1 cellular context compared by ENCODE assay signal in genomic region chr6:26198626-26199056, GRCh38.
TF ChIP-seq lines count a peak whose summit lies in the region.

No MANE protein-coding gene starts in this region.

TF ChIP-seq in K562, 482 proteins besides CTCF, POLR2A, EP300 and RAD21 (continued from another document and continues in another):
- no peak for TF ChIP-seq ZMIZ1 (IDR thresholded peaks at IDR 0.05; ENCODE audit: low read depth in 2 of 2, low read length in 2 of 2)
- TF ChIP-seq, protein P1, sequence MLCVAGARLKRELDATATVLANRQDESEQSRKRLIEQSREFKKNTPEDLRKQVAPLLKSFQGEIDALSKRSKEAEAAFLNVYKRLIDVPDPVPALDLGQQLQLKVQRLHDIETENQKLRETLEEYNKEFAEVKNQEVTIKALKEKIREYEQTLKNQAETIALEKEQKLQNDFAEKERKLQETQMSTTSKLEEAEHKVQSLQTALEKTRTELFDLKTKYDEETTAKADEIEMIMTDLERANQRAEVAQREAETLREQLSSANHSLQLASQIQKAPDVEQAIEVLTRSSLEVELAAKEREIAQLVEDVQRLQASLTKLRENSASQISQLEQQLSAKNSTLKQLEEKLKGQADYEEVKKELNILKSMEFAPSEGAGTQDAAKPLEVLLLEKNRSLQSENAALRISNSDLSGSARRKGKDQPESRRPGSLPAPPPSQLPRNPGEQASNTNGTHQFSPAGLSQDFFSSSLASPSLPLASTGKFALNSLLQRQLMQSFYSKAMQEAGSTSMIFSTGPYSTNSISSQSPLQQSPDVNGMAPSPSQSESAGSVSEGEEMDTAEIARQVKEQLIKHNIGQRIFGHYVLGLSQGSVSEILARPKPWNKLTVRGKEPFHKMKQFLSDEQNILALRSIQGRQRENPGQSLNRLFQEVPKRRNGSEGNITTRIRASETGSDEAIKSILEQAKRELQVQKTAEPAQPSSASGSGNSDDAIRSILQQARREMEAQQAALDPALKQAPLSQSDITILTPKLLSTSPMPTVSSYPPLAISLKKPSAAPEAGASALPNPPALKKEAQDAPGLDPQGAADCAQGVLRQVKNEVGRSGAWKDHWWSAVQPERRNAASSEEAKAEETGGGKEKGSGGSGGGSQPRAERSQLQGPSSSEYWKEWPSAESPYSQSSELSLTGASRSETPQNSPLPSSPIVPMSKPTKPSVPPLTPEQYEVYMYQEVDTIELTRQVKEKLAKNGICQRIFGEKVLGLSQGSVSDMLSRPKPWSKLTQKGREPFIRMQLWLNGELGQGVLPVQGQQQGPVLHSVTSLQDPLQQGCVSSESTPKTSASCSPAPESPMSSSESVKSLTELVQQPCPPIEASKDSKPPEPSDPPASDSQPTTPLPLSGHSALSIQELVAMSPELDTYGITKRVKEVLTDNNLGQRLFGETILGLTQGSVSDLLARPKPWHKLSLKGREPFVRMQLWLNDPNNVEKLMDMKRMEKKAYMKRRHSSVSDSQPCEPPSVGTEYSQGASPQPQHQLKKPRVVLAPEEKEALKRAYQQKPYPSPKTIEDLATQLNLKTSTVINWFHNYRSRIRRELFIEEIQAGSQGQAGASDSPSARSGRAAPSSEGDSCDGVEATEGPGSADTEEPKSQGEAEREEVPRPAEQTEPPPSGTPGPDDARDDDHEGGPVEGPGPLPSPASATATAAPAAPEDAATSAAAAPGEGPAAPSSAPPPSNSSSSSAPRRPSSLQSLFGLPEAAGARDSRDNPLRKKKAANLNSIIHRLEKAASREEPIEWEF (CRISPR knock-in tag; IDR thresholded peaks at IDR 0.05) = no peak
- TF ChIP-seq ZSCAN29 (IDR thresholded peaks at IDR 0.05) = no peak
- TF ChIP-seq ZBTB11 (CRISPR knock-in tag; IDR thresholded peaks at IDR 0.05) = no peak
- peak; percentile 86; the same call in 1 of the 2 replicates for TF ChIP-seq TGIF2 (CRISPR knock-in tag; IDR thresholded peaks at IDR 0.05)
- TF ChIP-seq ZNF197 (CRISPR knock-in tag; IDR thresholded peaks at IDR 0.05; ENCODE audit: low read depth) = no peak; the same call in 1 of the 2 replicates
- no peak for TF ChIP-seq ZBTB2 (IDR thresholded peaks at IDR 0.05)
- no peak for TF ChIP-seq BCOR (IDR thresholded peaks at IDR 0.05)
- TF ChIP-seq, protein P2, sequence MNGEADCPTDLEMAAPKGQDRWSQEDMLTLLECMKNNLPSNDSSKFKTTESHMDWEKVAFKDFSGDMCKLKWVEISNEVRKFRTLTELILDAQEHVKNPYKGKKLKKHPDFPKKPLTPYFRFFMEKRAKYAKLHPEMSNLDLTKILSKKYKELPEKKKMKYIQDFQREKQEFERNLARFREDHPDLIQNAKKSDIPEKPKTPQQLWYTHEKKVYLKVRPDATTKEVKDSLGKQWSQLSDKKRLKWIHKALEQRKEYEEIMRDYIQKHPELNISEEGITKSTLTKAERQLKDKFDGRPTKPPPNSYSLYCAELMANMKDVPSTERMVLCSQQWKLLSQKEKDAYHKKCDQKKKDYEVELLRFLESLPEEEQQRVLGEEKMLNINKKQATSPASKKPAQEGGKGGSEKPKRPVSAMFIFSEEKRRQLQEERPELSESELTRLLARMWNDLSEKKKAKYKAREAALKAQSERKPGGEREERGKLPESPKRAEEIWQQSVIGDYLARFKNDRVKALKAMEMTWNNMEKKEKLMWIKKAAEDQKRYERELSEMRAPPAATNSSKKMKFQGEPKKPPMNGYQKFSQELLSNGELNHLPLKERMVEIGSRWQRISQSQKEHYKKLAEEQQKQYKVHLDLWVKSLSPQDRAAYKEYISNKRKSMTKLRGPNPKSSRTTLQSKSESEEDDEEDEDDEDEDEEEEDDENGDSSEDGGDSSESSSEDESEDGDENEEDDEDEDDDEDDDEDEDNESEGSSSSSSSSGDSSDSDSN (IDR thresholded peaks at IDR 0.05; ENCODE audit: borderline replicate concordance in 1 of 2, low read depth in 2 of 2, low read length in 2 of 2) = no peak
- TF ChIP-seq, protein P3, sequence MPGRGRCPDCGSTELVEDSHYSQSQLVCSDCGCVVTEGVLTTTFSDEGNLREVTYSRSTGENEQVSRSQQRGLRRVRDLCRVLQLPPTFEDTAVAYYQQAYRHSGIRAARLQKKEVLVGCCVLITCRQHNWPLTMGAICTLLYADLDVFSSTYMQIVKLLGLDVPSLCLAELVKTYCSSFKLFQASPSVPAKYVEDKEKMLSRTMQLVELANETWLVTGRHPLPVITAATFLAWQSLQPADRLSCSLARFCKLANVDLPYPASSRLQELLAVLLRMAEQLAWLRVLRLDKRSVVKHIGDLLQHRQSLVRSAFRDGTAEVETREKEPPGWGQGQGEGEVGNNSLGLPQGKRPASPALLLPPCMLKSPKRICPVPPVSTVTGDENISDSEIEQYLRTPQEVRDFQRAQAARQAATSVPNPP (IDR thresholded peaks at IDR 0.05; ENCODE audit: borderline replicate concordance, insufficient read depth, insufficient read length) = no peak
- TF ChIP-seq ELK1 (CRISPR knock-in tag; IDR thresholded peaks at IDR 0.05) = no peak
- TF ChIP-seq KHSRP (IDR thresholded peaks at IDR 0.05) = no peak
- TF ChIP-seq, protein P4, sequence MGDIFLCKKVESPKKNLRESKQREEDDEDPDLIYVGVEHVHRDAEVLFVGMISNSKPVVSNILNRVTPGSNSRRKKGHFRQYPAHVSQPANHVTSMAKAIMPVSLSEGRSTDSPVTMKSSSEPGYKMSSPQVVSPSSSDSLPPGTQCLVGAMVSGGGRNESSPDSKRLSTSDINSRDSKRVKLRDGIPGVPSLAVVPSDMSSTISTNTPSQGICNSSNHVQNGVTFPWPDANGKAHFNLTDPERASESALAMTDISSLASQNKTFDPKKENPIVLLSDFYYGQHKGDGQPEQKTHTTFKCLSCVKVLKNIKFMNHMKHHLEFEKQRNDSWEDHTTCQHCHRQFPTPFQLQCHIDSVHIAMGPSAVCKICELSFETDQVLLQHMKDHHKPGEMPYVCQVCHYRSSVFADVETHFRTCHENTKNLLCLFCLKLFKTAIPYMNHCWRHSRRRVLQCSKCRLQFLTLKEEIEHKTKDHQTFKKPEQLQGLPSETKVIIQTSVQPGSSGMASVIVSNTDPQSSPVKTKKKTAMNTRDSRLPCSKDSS (IDR thresholded peaks at IDR 0.05; ENCODE audit: low read depth, partially characterized antibody) = no peak
- TF ChIP-seq PHB (CRISPR knock-in tag; IDR thresholded peaks at IDR 0.05) = no peak
- TF ChIP-seq TEAD1 (CRISPR knock-in tag; IDR thresholded peaks at IDR 0.05) = no peak
- TF ChIP-seq, protein P5, sequence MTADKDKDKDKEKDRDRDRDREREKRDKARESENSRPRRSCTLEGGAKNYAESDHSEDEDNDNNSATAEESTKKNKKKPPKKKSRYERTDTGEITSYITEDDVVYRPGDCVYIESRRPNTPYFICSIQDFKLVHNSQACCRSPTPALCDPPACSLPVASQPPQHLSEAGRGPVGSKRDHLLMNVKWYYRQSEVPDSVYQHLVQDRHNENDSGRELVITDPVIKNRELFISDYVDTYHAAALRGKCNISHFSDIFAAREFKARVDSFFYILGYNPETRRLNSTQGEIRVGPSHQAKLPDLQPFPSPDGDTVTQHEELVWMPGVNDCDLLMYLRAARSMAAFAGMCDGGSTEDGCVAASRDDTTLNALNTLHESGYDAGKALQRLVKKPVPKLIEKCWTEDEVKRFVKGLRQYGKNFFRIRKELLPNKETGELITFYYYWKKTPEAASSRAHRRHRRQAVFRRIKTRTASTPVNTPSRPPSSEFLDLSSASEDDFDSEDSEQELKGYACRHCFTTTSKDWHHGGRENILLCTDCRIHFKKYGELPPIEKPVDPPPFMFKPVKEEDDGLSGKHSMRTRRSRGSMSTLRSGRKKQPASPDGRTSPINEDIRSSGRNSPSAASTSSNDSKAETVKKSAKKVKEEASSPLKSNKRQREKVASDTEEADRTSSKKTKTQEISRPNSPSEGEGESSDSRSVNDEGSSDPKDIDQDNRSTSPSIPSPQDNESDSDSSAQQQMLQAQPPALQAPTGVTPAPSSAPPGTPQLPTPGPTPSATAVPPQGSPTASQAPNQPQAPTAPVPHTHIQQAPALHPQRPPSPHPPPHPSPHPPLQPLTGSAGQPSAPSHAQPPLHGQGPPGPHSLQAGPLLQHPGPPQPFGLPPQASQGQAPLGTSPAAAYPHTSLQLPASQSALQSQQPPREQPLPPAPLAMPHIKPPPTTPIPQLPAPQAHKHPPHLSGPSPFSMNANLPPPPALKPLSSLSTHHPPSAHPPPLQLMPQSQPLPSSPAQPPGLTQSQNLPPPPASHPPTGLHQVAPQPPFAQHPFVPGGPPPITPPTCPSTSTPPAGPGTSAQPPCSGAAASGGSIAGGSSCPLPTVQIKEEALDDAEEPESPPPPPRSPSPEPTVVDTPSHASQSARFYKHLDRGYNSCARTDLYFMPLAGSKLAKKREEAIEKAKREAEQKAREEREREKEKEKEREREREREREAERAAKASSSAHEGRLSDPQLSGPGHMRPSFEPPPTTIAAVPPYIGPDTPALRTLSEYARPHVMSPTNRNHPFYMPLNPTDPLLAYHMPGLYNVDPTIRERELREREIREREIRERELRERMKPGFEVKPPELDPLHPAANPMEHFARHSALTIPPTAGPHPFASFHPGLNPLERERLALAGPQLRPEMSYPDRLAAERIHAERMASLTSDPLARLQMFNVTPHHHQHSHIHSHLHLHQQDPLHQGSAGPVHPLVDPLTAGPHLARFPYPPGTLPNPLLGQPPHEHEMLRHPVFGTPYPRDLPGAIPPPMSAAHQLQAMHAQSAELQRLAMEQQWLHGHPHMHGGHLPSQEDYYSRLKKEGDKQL (CRISPR knock-in tag; IDR thresholded peaks at IDR 0.05; ENCODE audit: borderline replicate concordance) = no peak; the same call in none of the 2 replicates
- no peak for TF ChIP-seq ERF (CRISPR knock-in tag; IDR thresholded peaks at IDR 0.05)
- TF ChIP-seq SIN3B (IDR thresholded peaks at IDR 0.05; ENCODE audit: low read depth) = no peak
- TF ChIP-seq, protein P6, sequence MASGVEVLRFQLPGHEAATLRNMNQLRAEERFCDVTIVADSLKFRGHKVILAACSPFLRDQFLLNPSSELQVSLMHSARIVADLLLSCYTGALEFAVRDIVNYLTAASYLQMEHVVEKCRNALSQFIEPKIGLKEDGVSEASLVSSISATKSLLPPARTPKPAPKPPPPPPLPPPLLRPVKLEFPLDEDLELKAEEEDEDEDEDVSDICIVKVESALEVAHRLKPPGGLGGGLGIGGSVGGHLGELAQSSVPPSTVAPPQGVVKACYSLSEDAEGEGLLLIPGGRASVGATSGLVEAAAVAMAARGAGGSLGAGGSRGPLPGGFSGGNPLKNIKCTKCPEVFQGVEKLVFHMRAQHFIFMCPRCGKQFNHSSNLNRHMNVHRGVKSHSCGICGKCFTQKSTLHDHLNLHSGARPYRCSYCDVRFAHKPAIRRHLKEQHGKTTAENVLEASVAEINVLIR (CRISPR knock-in tag; IDR thresholded peaks at IDR 0.05) = no peak
- TF ChIP-seq RBFOX2 (IDR thresholded peaks at IDR 0.05; ENCODE audit: low read depth, low read length) = no peak
